In the genomic region with DNA sequence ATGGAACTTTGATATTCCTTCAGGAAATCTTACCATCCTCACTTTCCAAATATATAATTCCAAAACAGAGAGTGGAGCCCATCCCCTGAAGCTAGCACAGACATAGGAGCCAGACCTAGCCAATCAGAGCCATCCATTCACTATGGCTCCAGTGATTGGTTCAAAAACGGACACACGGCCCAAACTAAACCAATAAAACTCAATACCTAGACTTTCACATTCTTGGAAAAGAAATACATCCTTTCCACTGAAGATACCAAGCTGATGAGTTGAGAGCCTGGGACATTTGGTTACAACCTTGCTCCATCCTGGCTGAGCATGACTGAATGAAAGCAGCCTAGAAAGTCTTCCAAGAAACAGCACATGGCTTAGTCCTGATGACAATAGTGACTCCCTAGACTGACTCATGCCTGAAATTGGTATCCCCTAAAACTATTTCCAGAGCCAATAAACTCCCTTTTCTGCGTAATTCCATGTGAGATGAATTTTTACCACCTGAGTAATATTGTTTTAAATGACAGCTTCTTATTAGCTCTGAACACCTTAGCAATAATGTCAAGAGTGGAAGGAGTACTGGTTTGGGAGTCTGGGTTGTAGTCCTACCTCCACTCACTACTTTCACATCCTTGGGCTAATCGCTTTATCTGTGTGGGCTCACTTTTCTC, we compare ENCODE assay signal across 26 cellular contexts.
A peak's percentile ranks its signal among the peaks of the same experiment; 100 is the strongest.
DNase-seq lines count a peak whose midpoint lies in the region; ATAC-seq and TF ChIP-seq lines count a peak whose summit lies in the region.
"Had no signal": no experiment of that assay in that cellular context is flagged by ENCODE, and none has a peak within 500 bp of the region (broad histone marks: within the 10 kb centered on the region; RNA-seq: fewer than 3 reads in every experiment).

No MANE protein-coding gene starts in this region.

- H3K4me1 ChIP-seq in Caco-2 (peaks cover 53% of the 10 kb centered on the region), PC-3 (ENCODE audit: insufficient read depth, low read length) (peaks cover 54% of the 10 kb centered on the region), stomach (no peaks in the 10 kb centered on the region)
- H3K4me1 ChIP-seq: Peyer's patch, prostate gland had no signal

- intact Hi-C loops in Caco-2 (cut with micrococcal nuclease; ENCODE audit: unreplicated experiment) (loop anchor here (5.0 kb wide), 2 partner anchors 436 to 764 kb away; no protein-coding TSS in a partner anchor), PC-3 (cut with micrococcal nuclease) (loop anchor here (1.0 to 10.0 kb wide), 6 partner anchors 46 to 454 kb away; no protein-coding TSS in a partner anchor), stomach (cut with DNase I; ENCODE audit: low total_unique reads) (no loop called here)

- H3F3A ChIP-seq in PC-3 (ENCODE audit: low read length, unreplicated experiment): peaks cover 18% of the 10 kb centered on the region

- H3K9me3 ChIP-seq in Caco-2 (no peaks in the 10 kb centered on the region), PC-3 (ENCODE audit: low read length) (no peaks in the 10 kb centered on the region), stomach (no peaks in the 10 kb centered on the region)
- H3K9me3 ChIP-seq: Peyer's patch, prostate gland had no signal

- peak overlapping the region; percentile 93 for H3K9ac ChIP-seq in PC-3 (ENCODE audit: low read length)

- H2AFZ ChIP-seq in PC-3 (ENCODE audit: low read length): 0 out of 2 replicates have a peak overlapping the region, but pooled peaks have one; percentile 2

- H3K4me2 ChIP-seq in PC-3 (ENCODE audit: low read length): peak overlapping the region; percentile 81

- H3K79me2 ChIP-seq in PC-3 (ENCODE audit: low read length): no peaks in the 10 kb centered on the region

- DNase-seq in Caco-2 (no peak), PC-3 (peak; percentile 93), foreskin fibroblast (peak; percentile 70 to 80), stomach (no peak)
- no peak for DNase-seq in activated CD4-positive, alpha-beta memory T cell treated with anti-CD3 and anti-CD28 coated beads, Interleukin-2, amount 10 ng/mL, durations not matched to agents 7 days and 5 days
- no peak for DNase-seq in activated CD4-positive, alpha-beta T cell treated with anti-CD3 and anti-CD28 coated beads, Interleukin-2, amount 50 U/mL, for 1 hour
- DNase-seq: activated CD4-positive, alpha-beta T cell treated with anti-CD3 and anti-CD28 coated beads for 1 hour; activated gamma-delta T cell treated with Interleukin-2 at 50 U/mL for 16 hours; activated naive CD8-positive, alpha-beta T cell treated with anti-CD3 and anti-CD28 coated beads, Interleukin-2, amount 50 U/mL, for 24 hours; activated T-cell treated with anti-CD3 and anti-CD28 coated beads, Interleukin-2, amount 50 U/mL, for 1 hour; CD4-positive, alpha-beta memory T cell; cerebellar nuclear complex; DMS 273 treated with DMSO at 0.1 percent for 48 hours; GDM1; H9; Karpas-422; kidney; MV-4-11; NCI-H2171 treated with DMSO at 0.1 percent for 48 hours; NCI-H524 treated with DMSO at 0.1 percent for 48 hours; Peyer's patch; SIG-M5; stimulated activated CD4-positive, alpha-beta T cell treated with anti-CD3 and anti-CD28 coated beads, Interleukin-1b, Interleukin-23, amount 100 ng/mL, for 48 hours had no signal

- peaks cover 40% of the 10 kb centered on the region for H3K4me1 Mint-ChIP-seq in Caco-2 (ENCODE audit: low read depth, unreplicated experiment)
- H3K4me1 Mint-ChIP-seq in activated CD4-positive, alpha-beta memory T cell treated with anti-CD3 and anti-CD28 coated beads, Interleukin-2, amount 10 ng/mL, durations not matched to agents 7 days and 5 days: no peaks in the 10 kb centered on the region
- H3K4me1 Mint-ChIP-seq: activated naive CD8-positive, alpha-beta T cell treated with anti-CD3 and anti-CD28 coated beads, Interleukin-2, amount 50 U/mL, for 24 hours; CD4-positive, alpha-beta memory T cell; H9 had no signal

- CTCF ChIA-PET in Caco-2 (lab: Charles Lee) (no interaction called here), PC-3 (lab: Charles Lee) (interaction anchor here (1.0 to 1.4 kb wide), 2 partner anchors 24 to 453 kb away, joined by 3 to 4 read pairs; no protein-coding TSS in a partner anchor)
- CTCF ChIA-PET in activated CD4-positive, alpha-beta memory T cell treated with anti-CD3 and anti-CD28 coated beads, Interleukin-2, amount 10 ng/mL, durations not matched to agents 7 days and 5 days (lab: Charles Lee): no interaction called here

- H3K27me3 ChIP-seq in Caco-2 (replicated peaks; ENCODE audit: control insufficient read depth, insufficient read depth, low read length): no peaks in the 10 kb centered on the region
- no peaks in the 10 kb centered on the region for H3K27me3 ChIP-seq in PC-3 (ENCODE audit: low read length)
- H3K27me3 ChIP-seq in stomach: peaks cover 0 to 6% (median 0%) of the 10 kb centered on the region in 3 donors
- H3K27me3 ChIP-seq: Peyer's patch had no signal

- POLR2A ChIA-PET in Caco-2 (lab: Charles Lee): no interaction called here
- POLR2A ChIA-PET in PC-3 (lab: Charles Lee; ENCODE audit: unreplicated experiment): interaction anchor here (0.5 to 0.6 kb wide), 2 partner anchors 74 to 78 kb away, joined by 3 to 4 read pairs; no protein-coding TSS in a partner anchor
- POLR2A ChIA-PET in activated CD4-positive, alpha-beta memory T cell treated with anti-CD3 and anti-CD28 coated beads, Interleukin-2, amount 10 ng/mL, durations not matched to agents 7 days and 5 days (lab: Charles Lee): no interaction called here

- TF ChIP-seq CTCF in Caco-2 (IDR thresholded peaks at IDR 0.05; ENCODE audit: insufficient read depth in 1 of 2, low read depth in 1 of 2, low read length in 1 of 2, severe bottlenecking in 1 of 2, unreplicated experiment in 1 of 2) (no peak), PC-3 (conservative IDR thresholded peaks at IDR 0.05; ENCODE audit: low read depth, low read length) (no peak), foreskin fibroblast (IDR thresholded peaks at IDR 0.05; ENCODE audit: low read depth, low read length) (no peak), stomach (IDR thresholded peaks at IDR 0.05) (no peak)

- H3K27ac ChIP-seq in PC-3 (ENCODE audit: low read length): peak overlapping the region; percentile 97
- H3K27ac ChIP-seq in stomach: peak overlapping the region in 3 of 5 donors; percentile 35 to 62 (median 45)
- H3K27ac ChIP-seq: prostate gland had no signal

- H3K4me3 Mint-ChIP-seq in Caco-2 (ENCODE audit: unreplicated experiment): peak overlapping the region; percentile 67
- H3K4me3 Mint-ChIP-seq in activated CD4-positive, alpha-beta memory T cell treated with anti-CD3 and anti-CD28 coated beads, Interleukin-2, amount 10 ng/mL, durations not matched to agents 7 days and 5 days: no peak overlapping the region
- H3K4me3 Mint-ChIP-seq: activated naive CD8-positive, alpha-beta T cell treated with anti-CD3 and anti-CD28 coated beads, Interleukin-2, amount 50 U/mL, for 24 hours; CD4-positive, alpha-beta memory T cell; H9 had no signal

- ATAC-seq in PC-3 (peak; percentile 60), GM19397 (IDR thresholded peaks at IDR 0.05; ENCODE audit: unreplicated experiment) (no peak)
- ATAC-seq: activated naive CD8-positive, alpha-beta T cell treated with anti-CD3 and anti-CD28 coated beads, Interleukin-2, amount 50 U/mL, for 24 hours had no signal

- H3K4me3 ChIP-seq in Caco-2 (ENCODE audit: low read depth, low read length) (no peak overlapping the region), PC-3 (ENCODE audit: low read length) (peak overlapping the region; percentile 54), foreskin fibroblast (ENCODE audit: low read depth in 1 of 2, low read length in 2 of 2) (no peak overlapping the region), stomach (no peak overlapping the region)
- H3K4me3 ChIP-seq: lung, Peyer's patch, prostate gland had no signal

- H4K20me1 ChIP-seq in PC-3 (ENCODE audit: low read length): no peaks in the 10 kb centered on the region

- no TSS peak for BruUV-seq in Caco-2 (replicated peaks; lab: Mats Ljungman, UMichigan)
- BruUV-seq in PC-3 (replicated peaks; lab: Mats Ljungman, UMichigan): no TSS peak

- WGBS in stomach, 5 donors: 89 to 96% (median 92%) methylated on average over 4 of the region's 4 CpGs

- H3K27ac Mint-ChIP-seq in Caco-2 (ENCODE audit: unreplicated experiment): no peak overlapping the region
- H3K27ac Mint-ChIP-seq in activated CD4-positive, alpha-beta memory T cell treated with anti-CD3 and anti-CD28 coated beads, Interleukin-2, amount 10 ng/mL, durations not matched to agents 7 days and 5 days: no peak overlapping the region
- H3K27ac Mint-ChIP-seq: activated naive CD8-positive, alpha-beta T cell treated with anti-CD3 and anti-CD28 coated beads, Interleukin-2, amount 50 U/mL, for 24 hours; CD4-positive, alpha-beta memory T cell; H9 had no signal

- no peaks in the 10 kb centered on the region for H3K27me3 Mint-ChIP-seq in Caco-2 (ENCODE audit: insufficient read depth, unreplicated experiment)
- H3K27me3 Mint-ChIP-seq in activated CD4-positive, alpha-beta memory T cell treated with anti-CD3 and anti-CD28 coated beads, Interleukin-2, amount 10 ng/mL, durations not matched to agents 7 days and 5 days: peaks cover 1% of the 10 kb centered on the region

- no peak for TF ChIP-seq EP300 in stomach (IDR thresholded peaks at IDR 0.05)

- H3K9me3 Mint-ChIP-seq in Caco-2 (ENCODE audit: unreplicated experiment): no peaks in the 10 kb centered on the region
- H3K9me3 Mint-ChIP-seq in activated CD4-positive, alpha-beta memory T cell treated with anti-CD3 and anti-CD28 coated beads, Interleukin-2, amount 10 ng/mL, durations not matched to agents 7 days and 5 days: no peaks in the 10 kb centered on the region
- H3K9me3 Mint-ChIP-seq: activated naive CD8-positive, alpha-beta T cell treated with anti-CD3 and anti-CD28 coated beads, Interleukin-2, amount 50 U/mL, for 24 hours; H9 had no signal

- no peaks in the 10 kb centered on the region for H3K36me3 Mint-ChIP-seq in Caco-2 (ENCODE audit: insufficient read depth, unreplicated experiment)
- H3K36me3 Mint-ChIP-seq in activated CD4-positive, alpha-beta memory T cell treated with anti-CD3 and anti-CD28 coated beads, Interleukin-2, amount 10 ng/mL, durations not matched to agents 7 days and 5 days (ENCODE audit: low read depth): no peaks in the 10 kb centered on the region
- H3K36me3 Mint-ChIP-seq: CD4-positive, alpha-beta memory T cell had no signal

- H3K36me3 ChIP-seq in Caco-2 (ENCODE audit: control insufficient read depth, insufficient read depth, low read length): no peaks in the 10 kb centered on the region
- H3K36me3 ChIP-seq in PC-3 (ENCODE audit: low read depth, low read length): no peaks in the 10 kb centered on the region
- no peaks in the 10 kb centered on the region for H3K36me3 ChIP-seq in stomach
- H3K36me3 ChIP-seq: Peyer's patch, prostate gland had no signal

- H3K9me2 ChIP-seq in PC-3 (replicated peaks; ENCODE audit: low read length): no peaks in the 10 kb centered on the region

- no peak for TF ChIP-seq POLR2A in stomach (IDR thresholded peaks at IDR 0.05)

Comparison
In these comparisons a context has a peak if more than half of its experiments do, and no peak if none do; other contexts are left out.
1. DNase-seq: peak in PC-3 (single experiment) and foreskin fibroblast (2 of 2); none in Caco-2 (0 of 2), stomach (single experiment), activated CD4-positive, alpha-beta memory T cell treated with anti-CD3 and anti-CD28 coated beads, Interleukin-2, amount 10 ng/mL, durations not matched to agents 7 days and 5 days (single experiment) and activated CD4-positive, alpha-beta T cell treated with anti-CD3 and anti-CD28 coated beads, Interleukin-2, amount 50 U/mL, for 1 hour (single experiment).